ENCODE assay signal across 8 cellular contexts in genomic region chr3:196643201-196643749, GRCh38. TPM values are rescaled to one million over a fixed set of nuclear protein-coding genes. Genes with fewer than 3 reads are reported as not detected.
DNase-seq lines count a peak whose midpoint lies in the region; ATAC-seq and TF ChIP-seq lines count a peak whose summit lies in the region.

No MANE protein-coding gene starts in this region.

- H3K27me3 ChIP-seq in GM06990 (replicated peaks; ENCODE audit: control insufficient read depth, insufficient read depth, low read length) (no peaks in the 10 kb centered on the region), PC-9 (ENCODE audit: insufficient read depth, low read depth) (peaks cover 20% of the 10 kb centered on the region)

- peaks cover 6% of the 10 kb centered on the region for H3K36me3 ChIP-seq in GM06990 (ENCODE audit: control insufficient read depth, insufficient read depth, low read length)
- H3K36me3 ChIP-seq in PC-9 (ENCODE audit: low read depth): no peaks in the 10 kb centered on the region

- no peak overlapping the region for H2AFZ ChIP-seq in PC-9

- CTCF ChIA-PET in WTC11 (lab: Charles Lee): no interaction called here
- CTCF ChIA-PET in PC-9 (lab: Charles Lee): no interaction called here

- no peak overlapping the region for H3K27ac ChIP-seq in PC-9

- POLR2A ChIA-PET in WTC11 (lab: Charles Lee) (no interaction called here), PC-9 (lab: Charles Lee; ENCODE audit: unreplicated experiment) (no interaction called here)

- H3K4me3 ChIP-seq in GM06990 (replicated peaks; ENCODE audit: low read depth, low read length): no peak overlapping the region
- H3K4me3 ChIP-seq in PC-9: no peak overlapping the region

- ATAC-seq in GM19351 (IDR thresholded peaks at IDR 0.05; ENCODE audit: unreplicated experiment) (peak; percentile 72), HG03175 (IDR thresholded peaks at IDR 0.05; ENCODE audit: unreplicated experiment) (peak; percentile 81), WTC11 (no peak)

- no peak overlapping the region for H3K4me2 ChIP-seq in PC-9

- no peaks in the 10 kb centered on the region for H3K79me2 ChIP-seq in PC-9 (ENCODE audit: low read depth)

- no peak overlapping the region for H3K4me3 Mint-ChIP-seq in WTC11

- H4K20me1 ChIP-seq in PC-9 (ENCODE audit: insufficient read depth): no peaks in the 10 kb centered on the region

- no peaks in the 10 kb centered on the region for H3K36me3 Mint-ChIP-seq in WTC11

- TF ChIP-seq CTCF in GM06990 (IDR thresholded peaks at IDR 0.05; ENCODE audit: insufficient read depth, low read length, poor library complexity, severe bottlenecking) (no peak), WTC11 (IDR thresholded peaks at IDR 0.05) (no peak), PC-9 (conservative IDR thresholded peaks at IDR 0.05) (no peak)

- DNase-seq in GM06990 (ENCODE audit: extremely low read depth, insufficient read length): peak; percentile 88
- DNase-seq in WTC11 (ENCODE audit: low spot score): no peak
- peak; percentile 71 for DNase-seq in pons (ENCODE audit: low spot score)
- DNase-seq in PC-9: no peak
- DNase-seq in NCI-H1694 (lab: John Stamatoyannopoulos, UW): no peak
- DNase-seq in H4 (ENCODE audit: low spot score): no peak

- H3K27me3 Mint-ChIP-seq in WTC11 (ENCODE audit: low read depth): peaks cover 16% of the 10 kb centered on the region

- H3K4me1 Mint-ChIP-seq in WTC11: peaks cover 57% of the 10 kb centered on the region

- H3K4me1 ChIP-seq in PC-9 (replicated peaks; ENCODE audit: insufficient read depth): peaks cover 7% of the 10 kb centered on the region; the same call in 1 of the 2 replicates

- BruUV-seq in PC-9 (replicated peaks; lab: Mats Ljungman, UMichigan): no TSS peak

- peaks cover 9% of the 10 kb centered on the region for H3F3A ChIP-seq in PC-9 (ENCODE audit: insufficient read depth, low read depth)

- H3K9me2 ChIP-seq in PC-9 (ENCODE audit: insufficient read depth): no peaks in the 10 kb centered on the region

- intact Hi-C loops in PC-9 (cut with micrococcal nuclease; ENCODE audit: unreplicated experiment): no loop called here

- H3K27ac Mint-ChIP-seq in WTC11: peak overlapping the region; percentile 23; the same call in 1 of the 2 replicates

- no peaks in the 10 kb centered on the region for H3K9me3 Mint-ChIP-seq in WTC11

- H3K9me3 ChIP-seq in PC-9 (ENCODE audit: insufficient read depth, low read depth): no peaks in the 10 kb centered on the region

TF ChIP-seq in WTC11, 78 proteins besides CTCF, POLR2A, EP300 and RAD21:
- TF ChIP-seq NFYB (CRISPR knock-in tag; conservative IDR thresholded peaks at IDR 0.05; ENCODE audit: low read depth) (no peak), ELF4 (CRISPR knock-in tag; IDR thresholded peaks at IDR 0.05; ENCODE audit: low read depth) (no peak), IRF1 (CRISPR knock-in tag; IDR thresholded peaks at IDR 0.05) (no peak), ZNF138 (CRISPR knock-in tag; conservative IDR thresholded peaks at IDR 0.05) (no peak), ZNF396 (CRISPR knock-in tag; IDR thresholded peaks at IDR 0.05; ENCODE audit: borderline replicate concordance) (no peak), ZNF425 (CRISPR knock-in tag; conservative IDR thresholded peaks at IDR 0.05) (no peak), AR (CRISPR knock-in tag; IDR thresholded peaks at IDR 0.05) (no peak), SMAD4 (CRISPR knock-in tag; IDR thresholded peaks at IDR 0.05) (no peak), PRDM15 (CRISPR knock-in tag; IDR thresholded peaks at IDR 0.05) (no peak), PRRX2 (CRISPR knock-in tag; IDR thresholded peaks at IDR 0.05) (no peak), ZNF263 (CRISPR knock-in tag; IDR thresholded peaks at IDR 0.05; ENCODE audit: low read depth) (no peak), FOXP4 (CRISPR knock-in tag; IDR thresholded peaks at IDR 0.05) (no peak)

RNA-seq across cellular contexts. Expression of gene NRROS, which starts 3.8 kb away (rescaled TPM):
- 3.1 to 5.1 TPM (median 4.9 TPM) in 3 replicates for total RNA-seq in WTC11 (2021)
- total RNA-seq in PC-9 (2021): 2.2 and 3.1 TPM in 2 replicates
- total RNA-seq in H4 (2014; rRNA removed; shearing (Covaris generic)): 0.02 TPM in 1 of 2 replicates, not detected in the other

Comparison
In these comparisons a context has a peak if more than half of its experiments do, and no peak if none do; other contexts are left out.
1. DNase-seq: peak in GM06990 (single experiment) and pons (single experiment); none in WTC11 (single experiment), PC-9 (0 of 2), NCI-H1694 (single experiment) and H4 (single experiment).